13 cellular contexts compared by ENCODE assay signal in genomic region chr5:56668996-56669395, GRCh38.
A peak's percentile ranks its signal among the peaks of the same experiment; 100 is the strongest.
DNase-seq lines count a peak whose midpoint lies in the region; ATAC-seq, FAIRE-seq and TF ChIP-seq lines count a peak whose summit lies in the region.
"Had no signal": no experiment of that assay in that cellular context is flagged by ENCODE, and none has a peak within 500 bp of the region (broad histone marks: within the 10 kb centered on the region; RNA-seq: fewer than 3 reads in every experiment).

No MANE protein-coding gene starts in this region.

- ATAC-seq in T-helper 17 cell: no peak
- peak; percentile 9 to 44 (median 24) for ATAC-seq in pancreas
- no peak for ATAC-seq in HG03039 (IDR thresholded peaks at IDR 0.05; ENCODE audit: unreplicated experiment)
- ATAC-seq: SK-N-SH treated with all-trans-retinoic acid at 6 μM for 48 hours had no signal

- H3K4me3 ChIP-seq in pancreas: no peak overlapping the region

- no peaks in the 10 kb centered on the region for H3K27me3 Mint-ChIP-seq in T-helper 17 cell

- H3K4me1 ChIP-seq in pancreas: peaks cover 4 to 25% (median 9%) of the 10 kb centered on the region in 3 donors

- FAIRE-seq in pancreas (lab: Jason Lieb, UNC): no peak

- peak overlapping the region; percentile 93 for H3K27ac Mint-ChIP-seq in T-helper 17 cell

- no peaks in the 10 kb centered on the region for H3K27me3 ChIP-seq in pancreas

- H3K9me3 ChIP-seq in T-helper 17 cell (ENCODE audit: control insufficient read depth, low read length, poor library complexity, severe bottlenecking): no peaks in the 10 kb centered on the region
- no peaks in the 10 kb centered on the region for H3K9me3 ChIP-seq in pancreas

- H3K36me3 Mint-ChIP-seq in T-helper 17 cell (ENCODE audit: low read depth): no peaks in the 10 kb centered on the region

- no peaks in the 10 kb centered on the region for H3K36me3 ChIP-seq in pancreas

- no peak for TF ChIP-seq CTCF in pancreas (IDR thresholded peaks at IDR 0.05)

- H3K27ac ChIP-seq in pancreas: peak overlapping the region in 3 of 4 donors; percentile 4 to 83 (median 60)

- WGBS in pancreas, 2 donors: 16 to 22% methylated on average over 5 of the region's 5 CpGs

- peaks cover 25% of the 10 kb centered on the region for H3K4me1 Mint-ChIP-seq in T-helper 17 cell

- intact Hi-C loops in pancreas (cut with DNase I): no loop called here

- no peak overlapping the region for H3K4me3 Mint-ChIP-seq in T-helper 17 cell

- peak; percentile 16 for DNase-seq in COR-L47 (lab: John Stamatoyannopoulos, UW)
- DNase-seq in LoVo (ENCODE audit: low spot score): peak; percentile 6
- no peak for DNase-seq in T-helper 17 cell
- peak in 1 of 6 donors; percentile 18 for DNase-seq in pancreas
- DNase-seq in central memory CD4-positive, alpha-beta T cell: no peak
- no peak for DNase-seq in stimulated activated naive CD4-positive, alpha-beta T cell treated with Interleukin-2 at 50 U/mL for 16 hours (lab: John Stamatoyannopoulos, UW)
- DNase-seq in effector CD8-positive, alpha-beta T cell (lab: John Stamatoyannopoulos, UW): no peak
- DNase-seq: activated effector memory CD4-positive, alpha-beta T cell treated with anti-CD3 and anti-CD28 coated beads, Interleukin-2, amount 50 U/mL, for 16 hours; aorta; Kasumi-1; NCI-H2081 treated with DMSO at 0.1 percent for 48 hours had no signal

Comparison
In these comparisons a context has a peak if more than half of its experiments do, and no peak if none do; other contexts are left out.
1. DNase-seq: peak in COR-L47 (single experiment) and LoVo (single experiment); none in T-helper 17 cell (0 of 3), central memory CD4-positive, alpha-beta T cell (single experiment), stimulated activated naive CD4-positive, alpha-beta T cell treated with Interleukin-2 at 50 U/mL for 16 hours (single experiment) and effector CD8-positive, alpha-beta T cell (single experiment).
2. ATAC-seq: peak in pancreas (4 of 4); none in T-helper 17 cell (single experiment) and HG03039 (single experiment).